12 cellular contexts compared by ENCODE assay signal in genomic region chr7:7694542-7694941, GRCh38.
"Had no signal": no experiment of that assay in that cellular context is flagged by ENCODE, and none has a peak within 500 bp of the region (broad histone marks: within the 10 kb centered on the region; RNA-seq: fewer than 3 reads in every experiment).

No MANE protein-coding gene starts in this region.

- DNase-seq: activated CD4-positive, alpha-beta T cell treated with anti-CD3 and anti-CD28 coated beads, Interleukin-2, amount 50 U/mL, for 4 hours; activated CD4-positive, CD25-positive, alpha-beta regulatory T cell treated with anti-CD3 and anti-CD28 coated beads, Interleukin-2, amount 50 U/mL, for 72 hours; activated naive CD4-positive, alpha-beta T cell treated with Interleukin-2 at 50 U/mL for 16 hours; activated naive CD8-positive, alpha-beta T cell treated with anti-CD3 and anti-CD28 coated beads, Interleukin-2, amount 50 U/mL, for 24 hours; activated T-cell treated with anti-CD3 and anti-CD28 coated beads for 4 hours; aorta; dorsolateral prefrontal cortex; hippocampal formation; mesendoderm had no signal

- H3K27me3 ChIP-seq: dorsolateral prefrontal cortex had no signal

- ATAC-seq: activated naive CD8-positive, alpha-beta T cell treated with anti-CD3 and anti-CD28 coated beads, Interleukin-2, amount 50 U/mL, for 24 hours; activated T-helper 17 cell treated with anti-CD3 and anti-CD28 coated beads, Interleukin-2, amount 50 U/mL, for 72 hours; left lobe of liver; stimulated activated memory B cell treated with anti-CD40 and anti-IgM and Interleukin-4, amounts not matched to agents 10 μg/mL and 1 μg/mL and 100 μg/mL, for 72 hours had no signal
